ENCODE assay signal across 30 cellular contexts in the genomic region with DNA sequence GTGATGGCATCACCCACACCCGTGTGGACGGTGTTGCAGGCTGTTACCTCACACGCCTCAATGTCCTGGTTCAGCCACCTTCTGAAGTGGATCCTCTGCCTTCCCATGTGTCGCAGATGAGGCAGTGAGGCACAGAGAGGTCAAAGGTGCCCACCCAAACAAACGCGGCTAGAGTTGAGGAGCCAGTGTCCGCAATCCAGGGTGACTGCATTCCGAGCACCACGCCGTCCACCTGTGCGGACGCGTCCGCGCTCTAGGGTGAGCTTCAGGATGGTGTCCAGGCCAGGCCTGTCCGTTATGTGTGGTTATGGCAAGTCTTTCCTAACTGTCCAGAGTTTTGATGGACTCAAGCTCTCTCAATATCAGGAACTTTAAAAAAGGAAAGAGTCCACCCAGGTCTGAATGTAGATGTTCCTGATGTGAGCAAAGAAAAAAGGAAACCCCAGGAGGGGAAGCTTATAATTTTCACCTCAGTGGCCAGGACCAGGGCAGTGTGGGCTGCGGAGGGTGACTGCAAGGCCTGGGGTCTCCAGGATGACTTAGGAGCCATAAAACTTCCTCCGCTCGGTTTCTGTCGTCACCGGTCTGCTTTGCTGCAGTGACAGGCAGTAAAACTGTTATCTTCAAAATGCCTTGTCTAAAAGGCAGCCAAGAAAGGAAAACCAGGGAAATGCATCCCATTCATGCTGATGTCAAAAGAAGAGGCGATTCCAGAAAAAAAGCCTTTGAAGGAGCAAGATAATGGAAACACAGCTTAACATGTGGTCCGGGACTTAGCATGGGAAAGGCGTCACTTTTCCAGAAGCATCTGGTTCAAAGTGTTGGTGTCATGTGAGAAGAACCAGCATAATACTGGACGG. TPM values are rescaled to one million over a fixed set of nuclear protein-coding genes. Genes with fewer than 3 reads are reported as not detected.
DNase-seq lines count a peak whose midpoint lies in the region; ATAC-seq, FAIRE-seq and TF ChIP-seq lines count a peak whose summit lies in the region.
"Had no signal": no experiment of that assay in that cellular context is flagged by ENCODE, and none has a peak within 500 bp of the region (broad histone marks: within the 10 kb centered on the region; RNA-seq: fewer than 3 reads in every experiment).

No MANE protein-coding gene starts in this region.

- ATAC-seq in lower lobe of right lung = peak in 1 of 2 donors; percentile 18
- ATAC-seq in GM21529 (IDR thresholded peaks at IDR 0.05; ENCODE audit: unreplicated experiment) = no peak
- ATAC-seq in HG02642 (IDR thresholded peaks at IDR 0.05; ENCODE audit: poor library complexity, unreplicated experiment) = no peak
- ATAC-seq in esophagus mucosa = no peak
- ATAC-seq in GM18498 (IDR thresholded peaks at IDR 0.05; ENCODE audit: unreplicated experiment) = no peak
- ATAC-seq: activated CD4-positive, alpha-beta T cell treated with anti-CD3 and anti-CD28 coated beads for 36 hours; activated naive CD8-positive, alpha-beta T cell treated with anti-CD3 and anti-CD28 coated beads, Interleukin-2, amount 50 U/mL, for 24 hours; stimulated activated naive CD8-positive, alpha-beta T cell treated with anti-CD3 and anti-CD28 coated beads, Interleukin-15, Interleukin-2, amounts not matched to agents 100 U/mL and 50 U/mL, for 24 hours had no signal

- H3K9me3 ChIP-seq in Caco-2 = no peaks in the 10 kb centered on the region
- no peaks in the 10 kb centered on the region for H3K9me3 ChIP-seq in lower lobe of right lung
- H3K9me3 ChIP-seq: A549, gastrocnemius medialis, SJSA1, thyroid gland had no signal

- DNase-seq in Caco-2 (no peak), bronchial epithelial cell (ENCODE audit: low read depth) (no peak), lower lobe of right lung (no peak)
- DNase-seq: activated CD4-positive, alpha-beta T cell treated with anti-CD3 and anti-CD28 coated beads for 36 hours; activated gamma-delta T cell; activated naive CD8-positive, alpha-beta T cell treated with anti-CD3 and anti-CD28 coated beads, Interleukin-2, amount 50 U/mL, for 24 hours; activated T-cell treated with anti-CD3 and anti-CD28 coated beads, Interleukin-2, amount 50 U/mL, for 1 hour; CD8-positive, alpha-beta memory T cell; effector CD4-positive, alpha-beta T cell; GF-D8; hypothalamus; NCI-H1092; NCI-H187 treated with DMSO at 0.1 percent for 48 hours; NCI-H69; stimulated activated naive CD8-positive, alpha-beta T cell treated with anti-CD3 and anti-CD28 coated beads, Interleukin-15, Interleukin-2, amounts not matched to agents 100 U/mL and 50 U/mL, for 24 hours; T-helper 1 cell; thyroid gland had no signal

- H3K4me3 ChIP-seq in Caco-2 (ENCODE audit: low read depth, low read length) (no peak overlapping the region), bronchial epithelial cell (ENCODE audit: low read depth, low read length) (no peak overlapping the region), lower lobe of right lung (no peak overlapping the region), rectal smooth muscle tissue (ENCODE audit: low read length) (no peak overlapping the region)
- H3K4me3 ChIP-seq: A549, SJSA1, thyroid gland had no signal

- peak overlapping the region; percentile 55 for H3K27ac Mint-ChIP-seq in Caco-2 (ENCODE audit: unreplicated experiment)
- H3K27ac Mint-ChIP-seq: activated CD4-positive, alpha-beta T cell treated with anti-CD3 and anti-CD28 coated beads for 36 hours; activated naive CD8-positive, alpha-beta T cell treated with anti-CD3 and anti-CD28 coated beads, Interleukin-2, amount 50 U/mL, for 24 hours; B cell; CD8-positive, alpha-beta memory T cell had no signal

- H3K4me1 ChIP-seq in Caco-2 (peaks cover 44% of the 10 kb centered on the region), lower lobe of right lung (peaks cover 7% of the 10 kb centered on the region), rectal smooth muscle tissue (ENCODE audit: control insufficient read depth, insufficient read depth, low read length) (peaks cover 69% of the 10 kb centered on the region)
- H3K4me1 ChIP-seq: A549, gastrocnemius medialis, SJSA1, thyroid gland had no signal

- no peaks in the 10 kb centered on the region for H3K27me3 ChIP-seq in Caco-2 (replicated peaks; ENCODE audit: control insufficient read depth, insufficient read depth, low read length)
- H3K27me3 ChIP-seq in bronchial epithelial cell (ENCODE audit: control insufficient read depth, insufficient read depth, low read length) = no peaks in the 10 kb centered on the region
- H3K27me3 ChIP-seq in lower lobe of right lung (ENCODE audit: low read depth) = peaks cover 6% of the 10 kb centered on the region
- no peaks in the 10 kb centered on the region for H3K27me3 ChIP-seq in rectal smooth muscle tissue (ENCODE audit: control insufficient read depth, insufficient read depth, low read length)
- H3K27me3 ChIP-seq: gastrocnemius medialis, thyroid gland had no signal

- TF ChIP-seq CTCF in Caco-2 (IDR thresholded peaks at IDR 0.05; ENCODE audit: insufficient read depth in 1 of 2, low read depth in 1 of 2, low read length in 1 of 2, severe bottlenecking in 1 of 2, unreplicated experiment in 1 of 2) (no peak), bronchial epithelial cell (IDR thresholded peaks at IDR 0.05; ENCODE audit: insufficient read depth, low read length, severe bottlenecking) (no peak), lower lobe of right lung (IDR thresholded peaks at IDR 0.05) (no peak)

- peak overlapping the region; percentile 18 for H3K27ac ChIP-seq in lower lobe of right lung
- H3K27ac ChIP-seq in rectal smooth muscle tissue (ENCODE audit: low read depth, low read length) = peak overlapping the region; percentile 94
- H3K27ac ChIP-seq: A549, epithelial cell of prostate, HL-60, SJSA1, thyroid gland had no signal

- CTCF ChIA-PET in Caco-2 (lab: Charles Lee) = no interaction called here

- H3K9ac ChIP-seq in rectal smooth muscle tissue (ENCODE audit: low read length) = no peak overlapping the region

- peaks cover 32% of the 10 kb centered on the region for H3K4me1 Mint-ChIP-seq in Caco-2 (ENCODE audit: low read depth, unreplicated experiment)
- H3K4me1 Mint-ChIP-seq: B cell; CD8-positive, alpha-beta memory T cell had no signal

- no peaks in the 10 kb centered on the region for H3K27me3 Mint-ChIP-seq in Caco-2 (ENCODE audit: insufficient read depth, unreplicated experiment)

- intact Hi-C loops in Caco-2 (cut with micrococcal nuclease; ENCODE audit: unreplicated experiment) (loop anchor here (10.0 kb wide), 1 partner anchor 49 kb away; no protein-coding TSS in a partner anchor), lower lobe of right lung (cut with DNase I) (no loop called here)

- no peaks in the 10 kb centered on the region for H3K36me3 Mint-ChIP-seq in Caco-2 (ENCODE audit: insufficient read depth, unreplicated experiment)
- H3K36me3 Mint-ChIP-seq: brain; CD8-positive, alpha-beta memory T cell had no signal

- no peaks in the 10 kb centered on the region for H3K36me3 ChIP-seq in Caco-2 (ENCODE audit: control insufficient read depth, insufficient read depth, low read length)
- H3K36me3 ChIP-seq in bronchial epithelial cell (ENCODE audit: control insufficient read depth, insufficient read depth, low read length) = no peaks in the 10 kb centered on the region
- H3K36me3 ChIP-seq in lower lobe of right lung = no peaks in the 10 kb centered on the region
- no peaks in the 10 kb centered on the region for H3K36me3 ChIP-seq in rectal smooth muscle tissue (ENCODE audit: control insufficient read depth, insufficient read depth, low read length)
- H3K36me3 ChIP-seq: gastrocnemius medialis, SJSA1, thyroid gland had no signal

- FAIRE-seq in bronchial epithelial cell (lab: Jason Lieb, UNC) = peak; percentile 64
- FAIRE-seq: A549, GM18507 had no signal

- no peak overlapping the region for H3K4me3 Mint-ChIP-seq in Caco-2 (ENCODE audit: unreplicated experiment)
- H3K4me3 Mint-ChIP-seq: activated CD4-positive, alpha-beta T cell treated with anti-CD3 and anti-CD28 coated beads for 36 hours; activated naive CD8-positive, alpha-beta T cell treated with anti-CD3 and anti-CD28 coated beads, Interleukin-2, amount 50 U/mL, for 24 hours; B cell; CD8-positive, alpha-beta memory T cell had no signal

- POLR2A ChIA-PET in Caco-2 (lab: Charles Lee) = no interaction called here

- no peaks in the 10 kb centered on the region for H3K9me3 Mint-ChIP-seq in Caco-2 (ENCODE audit: unreplicated experiment)
- H3K9me3 Mint-ChIP-seq: activated naive CD8-positive, alpha-beta T cell treated with anti-CD3 and anti-CD28 coated beads, Interleukin-2, amount 50 U/mL, for 24 hours; brain; CD8-positive, alpha-beta memory T cell had no signal

- TSS peak; percentile 59 for BruUV-seq in Caco-2 (replicated peaks; lab: Mats Ljungman, UMichigan)

RNA-seq across cellular contexts. Expression of a gene that starts 41.8 kb away (rescaled TPM):
- 31.9 and 33.4 TPM in 2 replicates for total RNA-seq in Caco-2 (2022)
- total RNA-seq in bronchial epithelial cell = 1.9 and 12.9 TPM in 2 replicates
- 148 TPM for total RNA-seq in lower lobe of right lung
- total RNA-seq in esophagus mucosa = 17.8 TPM
